31 cellular contexts compared by ENCODE assay signal in the genomic region with DNA sequence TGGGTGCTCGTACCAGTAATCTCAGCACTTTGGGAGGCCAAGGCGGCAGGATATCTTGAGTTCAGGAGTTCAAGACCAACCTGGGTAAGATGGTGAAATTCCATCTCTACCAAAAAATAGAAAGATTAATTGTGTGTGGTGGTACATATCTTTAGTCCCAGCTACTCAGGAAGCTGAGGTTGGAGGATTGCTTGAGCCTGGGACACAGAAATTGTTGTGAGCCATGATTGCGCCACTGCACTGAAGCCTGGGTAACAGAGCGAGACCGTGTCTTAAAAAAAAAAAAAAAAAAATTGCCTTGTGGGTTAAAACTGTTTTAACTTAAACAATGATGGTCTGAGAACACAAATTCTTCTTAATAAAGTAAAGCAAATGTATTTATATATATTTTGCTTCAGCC.
"Had no signal": no experiment of that assay in that cellular context is flagged by ENCODE, and none has a peak within 500 bp of the region (broad histone marks: within the 10 kb centered on the region; RNA-seq: fewer than 3 reads in every experiment).

No MANE protein-coding gene starts in this region.

- H3K9me3 ChIP-seq: adrenal gland, ascending aorta, breast epithelium, colonic mucosa, esophagus squamous epithelium, gastroesophageal sphincter had no signal

- H3K4me1 ChIP-seq: adrenal gland, ascending aorta, breast epithelium, colonic mucosa, esophagus squamous epithelium had no signal

- DNase-seq: activated B cell treated with CpG ODN at 0.5 μM for 24 hours; activated CD4-positive, alpha-beta T cell treated with anti-CD3 and anti-CD28 coated beads for 48 hours; activated CD4-positive, alpha-beta T cell treated with anti-CD3 and anti-CD28 coated beads, Interleukin-2, amount 50 U/mL, for 1 hour; activated CD4-positive, alpha-beta T cell treated with anti-CD3 and anti-CD28 coated beads, Interleukin-2, amount 50 U/mL, for 48 hours; activated CD8-positive, alpha-beta memory T cell treated with anti-CD3 and anti-CD28 coated beads for 24 hours; activated CD8-positive, alpha-beta T cell treated with anti-CD3 and anti-CD28 coated beads for 36 hours; activated effector memory CD4-positive, alpha-beta T cell treated with anti-CD3 and anti-CD28 coated beads, Interleukin-2, amount 50 U/mL, for 16 hours; activated naive CD4-positive, alpha-beta T cell treated with anti-CD3 and anti-CD28 coated beads for 36 hours; activated naive CD8-positive, alpha-beta T cell treated with anti-CD3 and anti-CD28 coated beads for 36 hours; activated naive CD8-positive, alpha-beta T cell treated with anti-CD3 and anti-CD28 coated beads, Interleukin-2, amount 50 U/mL, for 24 hours; activated T-cell treated with anti-CD3 and anti-CD28 coated beads, Interleukin-2, amount 50 U/mL, for 4 hours; adrenal gland; central memory CD4-positive, alpha-beta T cell; cerebellar nuclear complex; colonic mucosa; effector CD8-positive, alpha-beta T cell; esophagus squamous epithelium; foreskin melanocyte; head of caudate nucleus; hippocampal formation; T1000; WERI-Rb-1 had no signal

- H3K9me3 Mint-ChIP-seq: activated B cell treated with CpG ODN at 0.5 μM for 24 hours; activated naive CD4-positive, alpha-beta T cell treated with anti-CD3 and anti-CD28 coated beads for 36 hours; activated naive CD4-positive, alpha-beta T cell treated with anti-CD3 and anti-CD28 coated beads, Interleukin-2, amount 50 U/mL, for 24 hours; activated naive CD8-positive, alpha-beta T cell treated with anti-CD3 and anti-CD28 coated beads, Interleukin-2, amount 50 U/mL, for 24 hours; activated T-cell treated with anti-CD3 and anti-CD28 coated beads, Interleukin-2, amount 50 U/mL, for 4 hours; activated T-helper 2 cell treated with anti-CD3 and anti-CD28 coated beads, Interferon-gamma antibody, Interleukin-2, Interleukin-4, amounts not matched to agents 10 μg/mL and 5 μg/mL and 100 μg/mL, durations not matched to agents 14 hours and 24 hours and 36 hours; T-helper 2 cell treated with Interferon-gamma antibody and Interleukin-4, amounts not matched to agents 5 μg/mL and 100 μg/mL, for 36 hours had no signal

- H3K27me3 Mint-ChIP-seq: activated B cell treated with CpG ODN at 0.5 μM for 24 hours; activated CD8-positive, alpha-beta T cell treated with anti-CD3 and anti-CD28 coated beads for 36 hours; activated naive CD4-positive, alpha-beta T cell treated with anti-CD3 and anti-CD28 coated beads, Interleukin-2, amount 50 U/mL, for 24 hours; activated naive CD8-positive, alpha-beta T cell treated with anti-CD3 and anti-CD28 coated beads for 36 hours; activated naive CD8-positive, alpha-beta T cell treated with anti-CD3 and anti-CD28 coated beads, Interleukin-2, amount 50 U/mL, for 24 hours; brain had no signal

- H3K4me3 Mint-ChIP-seq: activated B cell treated with CpG ODN at 0.5 μM for 24 hours; activated CD8-positive, alpha-beta T cell treated with anti-CD3 and anti-CD28 coated beads for 36 hours; activated naive CD4-positive, alpha-beta T cell treated with anti-CD3 and anti-CD28 coated beads for 36 hours; activated naive CD4-positive, alpha-beta T cell treated with anti-CD3 and anti-CD28 coated beads, Interleukin-2, amount 50 U/mL, for 24 hours; activated naive CD8-positive, alpha-beta T cell treated with anti-CD3 and anti-CD28 coated beads for 36 hours; activated naive CD8-positive, alpha-beta T cell treated with anti-CD3 and anti-CD28 coated beads, Interleukin-2, amount 50 U/mL, for 24 hours; activated T-cell treated with anti-CD3 and anti-CD28 coated beads, Interleukin-2, amount 50 U/mL, for 4 hours; brain; T-helper 2 cell treated with Interferon-gamma antibody and Interleukin-4, amounts not matched to agents 5 μg/mL and 100 μg/mL, for 36 hours had no signal

- H3K27me3 ChIP-seq: adrenal gland, ascending aorta, breast epithelium, cardiac muscle cell, colonic mucosa, esophagus squamous epithelium, gastroesophageal sphincter had no signal

- H3K27ac ChIP-seq: adrenal gland, ascending aorta, breast epithelium, cardiac muscle cell, colonic mucosa, epithelial cell of prostate, esophagus squamous epithelium, gastroesophageal sphincter, WERI-Rb-1 had no signal

- H3K4me1 Mint-ChIP-seq: activated B cell treated with CpG ODN at 0.5 μM for 24 hours, brain had no signal

- H3K36me3 ChIP-seq: adrenal gland, breast epithelium, cardiac muscle cell, colonic mucosa had no signal

- H3K27ac Mint-ChIP-seq: activated B cell treated with CpG ODN at 0.5 μM for 24 hours; activated CD8-positive, alpha-beta T cell treated with anti-CD3 and anti-CD28 coated beads for 36 hours; activated naive CD4-positive, alpha-beta T cell treated with anti-CD3 and anti-CD28 coated beads for 36 hours; activated naive CD4-positive, alpha-beta T cell treated with anti-CD3 and anti-CD28 coated beads, Interleukin-2, amount 50 U/mL, for 24 hours; activated naive CD8-positive, alpha-beta T cell treated with anti-CD3 and anti-CD28 coated beads for 36 hours; activated naive CD8-positive, alpha-beta T cell treated with anti-CD3 and anti-CD28 coated beads, Interleukin-2, amount 50 U/mL, for 24 hours; activated T-helper 2 cell treated with anti-CD3 and anti-CD28 coated beads, Interferon-gamma antibody, Interleukin-2, Interleukin-4, amounts not matched to agents 10 μg/mL and 5 μg/mL and 100 μg/mL, durations not matched to agents 14 hours and 24 hours and 36 hours; brain; T-helper 2 cell treated with Interferon-gamma antibody and Interleukin-4, amounts not matched to agents 5 μg/mL and 100 μg/mL, for 36 hours had no signal

- H3K4me3 ChIP-seq: adrenal gland, ascending aorta, breast epithelium, cardiac muscle cell, colonic mucosa, esophagus squamous epithelium, gastroesophageal sphincter had no signal
